In the genomic region with DNA sequence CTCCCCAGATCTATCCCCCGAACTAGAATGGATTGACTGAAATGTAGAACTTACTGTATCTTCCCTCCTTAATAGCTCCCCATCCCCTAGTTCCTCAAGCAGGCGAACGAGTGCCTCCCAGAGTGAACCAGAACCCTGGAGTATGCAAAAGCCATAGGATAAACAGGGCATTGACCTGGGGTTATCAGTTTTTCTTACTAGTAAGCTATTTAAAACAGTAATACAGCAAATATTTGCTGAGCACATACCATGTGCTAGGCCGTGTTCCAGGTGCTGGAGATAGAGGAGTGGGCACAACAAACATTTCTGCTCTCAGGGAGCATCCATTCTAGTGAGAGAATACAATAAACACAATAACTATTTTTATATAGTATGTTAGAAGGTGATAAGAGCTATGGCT, we compare ENCODE assay signal across 13 cellular contexts. TPM values are rescaled to one million over a fixed set of nuclear protein-coding genes. Genes with fewer than 3 reads are reported as not detected.
DNase-seq lines count a peak whose midpoint lies in the region; ATAC-seq and TF ChIP-seq lines count a peak whose summit lies in the region.
"Had no signal": no experiment of that assay in that cellular context is flagged by ENCODE, and none has a peak within 500 bp of the region (broad histone marks: within the 10 kb centered on the region; RNA-seq: fewer than 3 reads in every experiment).

No MANE protein-coding gene starts in this region.

- in situ Hi-C loops in mammary epithelial cell (cut with MboI; ENCODE audit: low sequenced_read_pairs in 2 of 2), result no loop called here

- H3K79me2 ChIP-seq in SK-N-SH (ENCODE audit: insufficient read depth) (peaks cover 64% of the 10 kb centered on the region), mammary epithelial cell (ENCODE audit: insufficient read depth, low read length) (peaks cover 68% of the 10 kb centered on the region)

- no peaks in the 10 kb centered on the region for H3K9me2 ChIP-seq in SK-N-SH

- POLR2A ChIA-PET in SK-N-SH (lab: Yijun Ruan, JAX), result interaction anchor here (0.6 kb wide), 1 partner anchor 124 kb away, joined by 3 read pairs; no protein-coding TSS in a partner anchor

- H3K27me3 ChIP-seq in SK-N-SH (ENCODE audit: insufficient read depth), result no peaks in the 10 kb centered on the region
- no peaks in the 10 kb centered on the region for H3K27me3 ChIP-seq in mammary epithelial cell (ENCODE audit: insufficient read depth, low read length)
- H3K27me3 ChIP-seq in neuron (ENCODE audit: insufficient read depth, low read length), result no peaks in the 10 kb centered on the region
- H3K27me3 ChIP-seq: colonic mucosa, transverse colon had no signal

- H3K4me3 ChIP-seq in SK-N-SH (ENCODE audit: low read depth in 2 of 2, low read length in 1 of 2) (peak overlapping the region in 1 of 2 experiments; percentile 99; a peak in 3 of 4 replicates), NB4 (ENCODE audit: low read depth, low read length) (peak overlapping the region; percentile 98), mammary epithelial cell (replicated peaks in 1 of 3; ENCODE audit: insufficient read depth in 1 of 3, low read depth in 2 of 3, low read length in 3 of 3) (peak overlapping the region in 1 of 3 experiments; percentile 91), neuron (ENCODE audit: low read length) (peak overlapping the region; percentile 90)
- H3K4me3 ChIP-seq: mucosa of descending colon had no signal

- H2AFZ ChIP-seq in SK-N-SH (ENCODE audit: low read depth) (no peak overlapping the region), mammary epithelial cell (ENCODE audit: low read depth, low read length) (no peak overlapping the region), neuron (ENCODE audit: low read depth, low read length) (no peak overlapping the region)

- H3K4me2 ChIP-seq in SK-N-SH (peak overlapping the region; percentile 96), mammary epithelial cell (ENCODE audit: insufficient read depth, low read depth, low read length) (peak overlapping the region; percentile 83)

- H3F3A ChIP-seq in SK-N-SH (replicated peaks; ENCODE audit: insufficient read depth), result no peaks in the 10 kb centered on the region

- no peaks in the 10 kb centered on the region for H3K9me3 ChIP-seq in SK-N-SH
- no peaks in the 10 kb centered on the region for H3K9me3 ChIP-seq in mammary epithelial cell (replicated peaks; ENCODE audit: insufficient read depth, low read length)
- H3K9me3 ChIP-seq in neuron (ENCODE audit: low read length), result no peaks in the 10 kb centered on the region
- H3K9me3 ChIP-seq: colonic mucosa, mucosa of descending colon, transverse colon had no signal

- no peak for TF ChIP-seq RAD21 in SK-N-SH (IDR thresholded peaks at IDR 0.05; ENCODE audit: low read length)

- H4K20me1 ChIP-seq in SK-N-SH (ENCODE audit: insufficient read depth) (no peaks in the 10 kb centered on the region), mammary epithelial cell (ENCODE audit: insufficient read depth, low read length) (no peaks in the 10 kb centered on the region)

- CTCF ChIA-PET in SK-N-SH (lab: Yijun Ruan, JAX), result interaction anchor here (1.2 to 4.3 kb wide), 3 partner anchors 16 to 88 kb away, joined by 3 to 21 read pairs (median 7); partner anchors contain the start of gene NADK2
- CTCF ChIA-PET in mammary epithelial cell (lab: Charles Lee; ENCODE audit: low non-redundant PET), result no interaction called here

- no peak for TF ChIP-seq EP300 in SK-N-SH (IDR thresholded peaks at IDR 0.05; ENCODE audit: borderline replicate concordance in 1 of 2, low read depth in 1 of 2, low read length in 1 of 2)

- DNase-seq in SK-N-SH, result no peak
- DNase-seq in NB4 (ENCODE audit: low read depth), result no peak
- DNase-seq in mammary epithelial cell, result no peak
- DNase-seq in NCI-H446 treated with DMSO at 0.1 percent for 48 hours (lab: John Stamatoyannopoulos, UW), result no peak
- DNase-seq in ureter (ENCODE audit: low spot score), result no peak
- DNase-seq: colonic mucosa, mucosa of descending colon, NCI-H1694 treated with DMSO at 0.1 percent for 48 hours, transverse colon had no signal

- no TSS peak for BruUV-seq in mammary epithelial cell (replicated peaks; lab: Mats Ljungman, UMichigan)

- 74% methylated on average over 4 of the region's 4 CpGs for WGBS in SK-N-SH (ENCODE audit: low lambda C conversion rate)
- 78% methylated on average over 4 of the region's 4 CpGs for WGBS in mammary epithelial cell (ENCODE audit: low coverage, missing lambda C conversion rate)

- H3K36me3 ChIP-seq in SK-N-SH (replicated peaks in 1 of 2; ENCODE audit: control insufficient read depth in 1 of 2, insufficient read depth in 2 of 2, low read length in 1 of 2), result peaks cover 24 to 26% of the 10 kb centered on the region in 2 experiments
- H3K36me3 ChIP-seq in mammary epithelial cell (ENCODE audit: insufficient read depth, low read length), result peaks cover 6% of the 10 kb centered on the region
- H3K36me3 ChIP-seq in neuron (ENCODE audit: insufficient read depth, low read length), result peaks cover 50% of the 10 kb centered on the region
- H3K36me3 ChIP-seq: colonic mucosa, transverse colon had no signal

- no peak for TF ChIP-seq CTCF in SK-N-SH (IDR thresholded peaks at IDR 0.05)
- no peak for TF ChIP-seq CTCF in NB4 (IDR thresholded peaks at IDR 0.05; ENCODE audit: low read depth, low read length)
- TF ChIP-seq CTCF in mammary epithelial cell (conservative IDR thresholded peaks at IDR 0.05 in 1 of 2, IDR thresholded peaks at IDR 0.05 in 1 of 2; ENCODE audit: extremely low read depth in 1 of 2, insufficient read depth in 1 of 2, low read depth in 1 of 2, low read length in 2 of 2), result no peak

- no peak for ATAC-seq in SK-N-SH treated with all-trans-retinoic acid at 6 μM for 48 hours
- ATAC-seq in GM19035 (IDR thresholded peaks at IDR 0.05; ENCODE audit: unreplicated experiment), result no peak
- ATAC-seq: mucosa of descending colon had no signal

- dilution Hi-C loops in mammary epithelial cell (cut with HindIII; ENCODE audit: low sequenced_read_pairs), result loop anchor here (5.0 kb wide), 1 partner anchor 64 kb away; no protein-coding TSS in a partner anchor

- H3K9ac ChIP-seq in SK-N-SH, result 0 out of 2 replicates have a peak overlapping the region, but pooled peaks have one; percentile 79
- H3K9ac ChIP-seq in mammary epithelial cell (ENCODE audit: insufficient read depth, low read length), result no peak overlapping the region

- TF ChIP-seq POLR2A in NB4 (IDR thresholded peaks at IDR 0.05; ENCODE audit: extremely low read depth, insufficient read length), result no peak

- no peak overlapping the region for H3K27ac ChIP-seq in SK-N-SH (ENCODE audit: low read depth in 2 of 2, low read length in 1 of 2)
- H3K27ac ChIP-seq in mammary epithelial cell (ENCODE audit: insufficient read depth, low read depth, low read length), result no peak overlapping the region
- H3K27ac ChIP-seq: 22Rv1, colonic mucosa, transverse colon had no signal

- intact Hi-C loops in mammary epithelial cell (cut with micrococcal nuclease), result loop anchor here (5.0 kb wide), 1 partner anchor 729 kb away; no protein-coding TSS in a partner anchor

- peaks cover 34 to 49% of the 10 kb centered on the region in 2 experiments for H3K4me1 ChIP-seq in SK-N-SH (ENCODE audit: control insufficient read depth in 1 of 2, insufficient read depth in 2 of 2, low read depth in 1 of 2, low read length in 1 of 2)
- peaks cover 33% of the 10 kb centered on the region for H3K4me1 ChIP-seq in mammary epithelial cell (ENCODE audit: insufficient read depth, low read length)
- peaks cover 23% of the 10 kb centered on the region for H3K4me1 ChIP-seq in neuron (ENCODE audit: insufficient read depth, low read length)

TF ChIP-seq in SK-N-SH treated with all-trans-retinoic acid at 6 μM for 48 hours, 23 proteins besides CTCF, POLR2A, EP300 and RAD21:
- TF ChIP-seq ZC3H10 (CRISPR knock-in tag; IDR thresholded peaks at IDR 0.05) (no peak), ZNF70 (CRISPR knock-in tag; IDR thresholded peaks at IDR 0.05) (no peak), OSR1 (CRISPR knock-in tag; IDR thresholded peaks at IDR 0.05) (no peak), RARB (CRISPR knock-in tag; IDR thresholded peaks at IDR 0.05) (no peak)

RNA-seq across cellular contexts. Expression of gene SKP2, which starts 1.8 kb away (rescaled TPM):
- 12.4 and 14.8 TPM in 2 replicates for polyA plus RNA-seq in SK-N-SH (2012; rRNA removed)
- polyA plus RNA-seq in SK-N-SH (2012; cell fraction: cytosol; rRNA removed), result 17.1 and 18.9 TPM in 2 replicates
- 15.4 and 15.7 TPM in 2 replicates for polyA plus RNA-seq in SK-N-SH (2012; cell fraction: nucleus; rRNA removed)
- 10 to 100 TPM; 39.3 to 53.3 TPM for total RNA-seq in mammary epithelial cell
- polyA plus RNA-seq in mammary epithelial cell, result 29.4 TPM
- 80.3 TPM for polyA minus RNA-seq in mammary epithelial cell
- total RNA-seq in ureter, result 28.7 TPM

RNA-seq across cellular contexts. Expression of gene LMBRD2, which starts 2.0 kb away (rescaled TPM):
- polyA plus RNA-seq in SK-N-SH (2012; rRNA removed) (1.6 and 2.2 TPM in 2 replicates), mammary epithelial cell (1.7 TPM)
- polyA plus RNA-seq in SK-N-SH (2012; cell fraction: cytosol; rRNA removed), result 2.4 and 2.9 TPM in 2 replicates
- polyA plus RNA-seq in SK-N-SH (2012; cell fraction: nucleus; rRNA removed), result 1.9 and 3.8 TPM in 2 replicates
- total RNA-seq in mammary epithelial cell (10 to 100 TPM in 1 of 2 donors, 1 to 10 TPM in 1; 8.8 to 20.5 TPM), ureter (23.7 TPM)
- polyA minus RNA-seq in mammary epithelial cell, result 4.2 TPM
